8 cellular contexts compared by ENCODE assay signal in genomic region chr17:8287651-8288335, GRCh38. TPM values are rescaled to one million over a fixed set of nuclear protein-coding genes. Genes with fewer than 3 reads are reported as not detected.
DNase-seq lines count a peak whose midpoint lies in the region; ATAC-seq and TF ChIP-seq lines count a peak whose summit lies in the region.

No MANE protein-coding gene starts in this region.

- 46 to 69% methylated on average over 9 to 17 of the region's 19 CpGs for WGBS in endodermal cell (ENCODE audit: insufficient coverage in 1 of 2, insufficient read length in 1 of 2), 2 experiments

- H3K4me1 Mint-ChIP-seq in Calu3 (ENCODE audit: low read depth, unreplicated experiment) (peaks cover 3% of the 10 kb centered on the region), endodermal cell (peaks cover 13% of the 10 kb centered on the region), osteocyte (ENCODE audit: unreplicated experiment) (peaks cover 24% of the 10 kb centered on the region)

- H3K9me3 ChIP-seq in endodermal cell (ENCODE audit: control insufficient read depth, low read length) = no peaks in the 10 kb centered on the region

- H3K9ac ChIP-seq in endodermal cell (ENCODE audit: extremely low read depth, low read length, poor library complexity, severe bottlenecking) = peak overlapping the region; percentile 72

- peak overlapping the region; percentile 58 for H3K27ac Mint-ChIP-seq in Calu3 (ENCODE audit: unreplicated experiment)
- peak overlapping the region; percentile 95 for H3K27ac Mint-ChIP-seq in endodermal cell
- peak overlapping the region; percentile 96 for H3K27ac Mint-ChIP-seq in osteocyte (ENCODE audit: unreplicated experiment)

- DNase-seq in Calu3 (peak; percentile 15), NCI-H69 (lab: John Stamatoyannopoulos, UW) (peak; percentile 64), endodermal cell (no peak), osteocyte (ENCODE audit: extremely low spot score, unreplicated experiment) (no peak), germinal center (ENCODE audit: low spot score) (no peak), cerebellum (ENCODE audit: low spot score) (no peak)
- no peak for DNase-seq in activated CD4-positive, alpha-beta T cell treated with anti-CD3 and anti-CD28 coated beads for 1 hour

- no peaks in the 10 kb centered on the region for H3K36me3 ChIP-seq in endodermal cell (ENCODE audit: control insufficient read depth, insufficient read depth, low read length)

- TF ChIP-seq CTCF in Calu3 (IDR thresholded peaks at IDR 0.05; ENCODE audit: unreplicated experiment) (no peak), endodermal cell (conservative IDR thresholded peaks at IDR 0.05) (no peak), osteocyte (IDR thresholded peaks at IDR 0.05) (no peak)

- no peaks in the 10 kb centered on the region for H3K27me3 ChIP-seq in endodermal cell (ENCODE audit: control insufficient read depth, insufficient read depth, low read length, poor library complexity, severe bottlenecking)

- intact Hi-C loops in Calu3 (cut with micrococcal nuclease; ENCODE audit: unreplicated experiment) = loop anchor here (5.0 kb wide), 1 partner anchor 40 kb away; the partner anchor contains the start of genes CTC1 and PFAS

- H3K4me1 ChIP-seq in endodermal cell (ENCODE audit: control insufficient read depth, insufficient read depth, low read length) = peaks cover 3% of the 10 kb centered on the region

- no peak for ATAC-seq in HG03045 (IDR thresholded peaks at IDR 0.05; ENCODE audit: unreplicated experiment)

- no peaks in the 10 kb centered on the region for H3K9me3 Mint-ChIP-seq in Calu3 (ENCODE audit: low read depth, unreplicated experiment)
- no peaks in the 10 kb centered on the region for H3K9me3 Mint-ChIP-seq in endodermal cell
- no peaks in the 10 kb centered on the region for H3K9me3 Mint-ChIP-seq in osteocyte (ENCODE audit: unreplicated experiment)

- H3K4me3 Mint-ChIP-seq in Calu3 (ENCODE audit: low read depth, unreplicated experiment) (peak overlapping the region; percentile 84), endodermal cell (peak overlapping the region; percentile 88), osteocyte (ENCODE audit: unreplicated experiment) (peak overlapping the region; percentile 93)

- peak overlapping the region; percentile 27 for H3K27ac ChIP-seq in endodermal cell (ENCODE audit: low read depth, low read length)

- H3K36me3 Mint-ChIP-seq in Calu3 (ENCODE audit: insufficient read depth, unreplicated experiment) (peaks cover 22% of the 10 kb centered on the region), endodermal cell (ENCODE audit: low read depth) (peaks cover 5% of the 10 kb centered on the region), osteocyte (ENCODE audit: unreplicated experiment) (peaks cover 2% of the 10 kb centered on the region)

- BruUV-seq in Calu3 (replicated peaks; lab: Mats Ljungman, UMichigan) = TSS peak; percentile 19

- CTCF ChIA-PET in Calu3 (lab: Charles Lee) = no interaction called here

- peak overlapping the region; percentile 80 for H3K4me3 ChIP-seq in endodermal cell (ENCODE audit: low read length)

- H3K27me3 Mint-ChIP-seq in Calu3 (ENCODE audit: unreplicated experiment) = no peaks in the 10 kb centered on the region
- H3K27me3 Mint-ChIP-seq in endodermal cell (ENCODE audit: insufficient read depth) = no peaks in the 10 kb centered on the region
- H3K27me3 Mint-ChIP-seq in osteocyte (ENCODE audit: unreplicated experiment) = no peaks in the 10 kb centered on the region

RNA-seq across cellular contexts. Expression of gene RANGRF, which starts 0.7 kb away (rescaled TPM):
- total RNA-seq in Calu3 (2022) (11.1 and 15.6 TPM in 2 replicates), endodermal cell (10 to 100 TPM; 34.0 to 36.3 TPM), osteocyte (29.3 and 29.8 TPM in 2 replicates), cerebellum (4.4 TPM)
- 35.0 TPM for polyA plus RNA-seq in endodermal cell (2013, experiment 1 of 2)
- polyA plus RNA-seq in endodermal cell (2013, experiment 2 of 2) = 34.4 TPM

RNA-seq across cellular contexts. Expression of gene SLC25A35, which starts 7.4 kb away (rescaled TPM):
- total RNA-seq in Calu3 (2022) (7.2 and 7.9 TPM in 2 replicates), endodermal cell (1 to 10 TPM; 5.6 to 10.0 TPM), osteocyte (5.6 and 6.4 TPM in 2 replicates), cerebellum (0.54 TPM)
- 3.4 TPM for polyA plus RNA-seq in endodermal cell (2013, experiment 1 of 2)
- polyA plus RNA-seq in endodermal cell (2013, experiment 2 of 2) = 2.6 TPM

RNA-seq across cellular contexts. Expression of gene ARHGEF15, which starts 22.2 kb away (rescaled TPM):
- not detected in 2 replicates for total RNA-seq in Calu3 (2022)
- total RNA-seq in endodermal cell = 1 to 10 TPM; 4.1 to 9.2 TPM
- 1.8 TPM for polyA plus RNA-seq in endodermal cell (2013, experiment 1 of 2)
- polyA plus RNA-seq in endodermal cell (2013, experiment 2 of 2) = 1.5 TPM
- not detected in 2 replicates for total RNA-seq in osteocyte
- total RNA-seq in cerebellum = 0.64 TPM

RNA-seq across cellular contexts. Expression of gene PFAS, which starts 38.7 kb away (rescaled TPM):
- 62.3 and 66.8 TPM in 2 replicates for total RNA-seq in Calu3 (2022)
- 100 to 1,000 TPM; 119 to 158 TPM for total RNA-seq in endodermal cell
- 43.3 TPM for polyA plus RNA-seq in endodermal cell (2013, experiment 1 of 2)
- 40.2 TPM for polyA plus RNA-seq in endodermal cell (2013, experiment 2 of 2)
- total RNA-seq in osteocyte = 48.9 and 53.6 TPM in 2 replicates
- 19.5 TPM for total RNA-seq in cerebellum

RNA-seq across cellular contexts. Expression of gene CTC1, which starts 39.9 kb away (rescaled TPM):
- 31.8 and 33.2 TPM in 2 replicates for total RNA-seq in Calu3 (2022)
- 10 to 100 TPM; 46.4 to 63.1 TPM for total RNA-seq in endodermal cell
- 30.2 TPM for polyA plus RNA-seq in endodermal cell (2013, experiment 1 of 2)
- 25.2 TPM for polyA plus RNA-seq in endodermal cell (2013, experiment 2 of 2)
- total RNA-seq in osteocyte = 38.7 and 40.1 TPM in 2 replicates
- total RNA-seq in cerebellum = 21.3 TPM

Comparison
In these comparisons a context has a peak if more than half of its experiments do, and no peak if none do; other contexts are left out.
1. DNase-seq: peak in Calu3 (single experiment) and NCI-H69 (single experiment); none in endodermal cell (single experiment), osteocyte (single experiment), germinal center (single experiment), cerebellum (single experiment) and activated CD4-positive, alpha-beta T cell treated with anti-CD3 and anti-CD28 coated beads for 1 hour (single experiment).
2. Peak in every context shown above with its lines, with median percentiles within 50 percentile points of each other: H3K27ac Mint-ChIP-seq and H3K4me3 Mint-ChIP-seq.